22 cellular contexts compared by ENCODE assay signal in genomic region chr11:20790622-20791021, GRCh38.
"Had no signal": no experiment of that assay in that cellular context is flagged by ENCODE, and none has a peak within 500 bp of the region (broad histone marks: within the 10 kb centered on the region; RNA-seq: fewer than 3 reads in every experiment).

No MANE protein-coding gene starts in this region.

- H3K4me3 ChIP-seq: ascending aorta, colonic mucosa, gastrocnemius medialis, mucosa of descending colon, ovary, smooth muscle cell, tibial artery had no signal

- DNase-seq: activated CD4-positive, alpha-beta T cell treated with anti-CD3 and anti-CD28 coated beads, Interleukin-2, amount 50 U/mL, for 1 hour; activated CD8-positive, alpha-beta memory T cell treated with anti-CD3 and anti-CD28 coated beads, Interleukin-2, amount 50 U/mL, for 4 hours; activated gamma-delta T cell; activated T-cell treated with anti-CD3 and anti-CD28 coated beads, Interleukin-2, amount 50 U/mL, for 4 hours; colonic mucosa; gastrocnemius medialis; head of caudate nucleus; mesenchymal stem cell; mucosa of descending colon; naive thymus-derived CD4-positive, alpha-beta T cell; ovary; stimulated activated CD4-positive, alpha-beta T cell treated with anti-CD3 and anti-CD28 coated beads, Interleukin-4, amount 100 ng/mL, for 1 hour; stimulated activated naive B cell treated with anti-CD40 and anti-IgM and Interleukin-4, amounts not matched to agents 10 μg/mL and 1 μg/mL and 100 μg/mL, for 72 hours; T-helper 1 cell; T-helper 9 cell; tibial artery had no signal

- H3K4me1 ChIP-seq: ascending aorta, colonic mucosa, gastrocnemius medialis, tibial artery had no signal

- H3K27ac Mint-ChIP-seq: activated naive CD4-positive, alpha-beta T cell treated with anti-CD3 and anti-CD28 coated beads, Interleukin-2, amount 50 U/mL, for 24 hours; naive thymus-derived CD4-positive, alpha-beta T cell; stimulated activated naive B cell treated with anti-CD40 and anti-IgM and Interleukin-4, amounts not matched to agents 10 μg/mL and 1 μg/mL and 100 μg/mL, for 72 hours had no signal

- H3K27me3 Mint-ChIP-seq: activated naive CD4-positive, alpha-beta T cell treated with anti-CD3 and anti-CD28 coated beads, Interleukin-2, amount 50 U/mL, for 24 hours; central memory CD8-positive, alpha-beta T cell; stimulated activated naive B cell treated with anti-CD40 and anti-IgM and Interleukin-4, amounts not matched to agents 10 μg/mL and 1 μg/mL and 100 μg/mL, for 72 hours had no signal

- H3K4me3 Mint-ChIP-seq: activated naive CD4-positive, alpha-beta T cell treated with anti-CD3 and anti-CD28 coated beads, Interleukin-2, amount 50 U/mL, for 24 hours; activated T-cell treated with anti-CD3 and anti-CD28 coated beads, Interleukin-2, amount 50 U/mL, for 4 hours; central memory CD8-positive, alpha-beta T cell; naive thymus-derived CD4-positive, alpha-beta T cell; stimulated activated naive B cell treated with anti-CD40 and anti-IgM and Interleukin-4, amounts not matched to agents 10 μg/mL and 1 μg/mL and 100 μg/mL, for 72 hours had no signal

- H3K9me3 ChIP-seq: ascending aorta, colonic mucosa, gastrocnemius medialis, ovary, tibial artery had no signal

- H3K4me1 Mint-ChIP-seq: activated naive CD4-positive, alpha-beta T cell treated with anti-CD3 and anti-CD28 coated beads, Interleukin-2, amount 50 U/mL, for 24 hours; central memory CD8-positive, alpha-beta T cell; naive thymus-derived CD4-positive, alpha-beta T cell; stimulated activated naive B cell treated with anti-CD40 and anti-IgM and Interleukin-4, amounts not matched to agents 10 μg/mL and 1 μg/mL and 100 μg/mL, for 72 hours had no signal

- ATAC-seq: gastrocnemius medialis; mucosa of descending colon; naive thymus-derived CD4-positive, alpha-beta T cell; sciatic nerve; stimulated activated naive B cell treated with anti-CD40 and anti-IgM and Interleukin-4, amounts not matched to agents 10 μg/mL and 1 μg/mL and 100 μg/mL, for 72 hours had no signal

- H3K4me2 ChIP-seq: smooth muscle cell had no signal

- H3K27me3 ChIP-seq: ascending aorta, colonic mucosa, gastrocnemius medialis, ovary, tibial artery had no signal

- FAIRE-seq: urothelium cell line had no signal

- H3K9me3 Mint-ChIP-seq: activated naive CD4-positive, alpha-beta T cell treated with anti-CD3 and anti-CD28 coated beads, Interleukin-2, amount 50 U/mL, for 24 hours; activated T-cell treated with anti-CD3 and anti-CD28 coated beads, Interleukin-2, amount 50 U/mL, for 4 hours; central memory CD8-positive, alpha-beta T cell; stimulated activated naive B cell treated with anti-CD40 and anti-IgM and Interleukin-4, amounts not matched to agents 10 μg/mL and 1 μg/mL and 100 μg/mL, for 72 hours had no signal

- H3K36me3 ChIP-seq: ascending aorta, colonic mucosa, gastrocnemius medialis, ovary, tibial artery had no signal

- H3K27ac ChIP-seq: ascending aorta, colonic mucosa, gastrocnemius medialis, ovary, tibial artery had no signal

- H3K36me3 Mint-ChIP-seq: activated naive CD4-positive, alpha-beta T cell treated with anti-CD3 and anti-CD28 coated beads, Interleukin-2, amount 50 U/mL, for 24 hours; naive thymus-derived CD4-positive, alpha-beta T cell; stimulated activated naive B cell treated with anti-CD40 and anti-IgM and Interleukin-4, amounts not matched to agents 10 μg/mL and 1 μg/mL and 100 μg/mL, for 72 hours had no signal
